ENCODE assay signal across 8 cellular contexts in the genomic region with DNA sequence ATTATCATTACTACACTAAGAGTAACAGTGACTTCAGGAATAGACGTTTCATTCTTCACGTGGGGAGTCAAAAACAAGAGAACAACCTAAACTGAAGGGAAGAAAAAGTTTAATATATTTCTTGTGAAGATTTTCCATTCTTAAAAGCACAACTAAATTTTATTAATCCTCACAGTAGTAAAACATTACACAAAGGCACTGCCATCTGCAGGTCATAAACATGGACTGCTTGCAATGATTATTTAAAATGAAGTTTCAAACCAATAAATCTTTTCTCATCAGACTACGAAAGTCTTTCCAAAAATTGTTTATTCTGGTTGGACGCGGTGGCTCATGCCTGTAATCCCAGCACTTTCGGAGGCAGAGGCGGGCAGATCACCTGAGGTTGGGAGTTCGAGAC. TPM values are rescaled to one million over a fixed set of nuclear protein-coding genes. Genes with fewer than 3 reads are reported as not detected.
DNase-seq lines count a peak whose midpoint lies in the region; ATAC-seq, FAIRE-seq and TF ChIP-seq lines count a peak whose summit lies in the region.

No MANE protein-coding gene starts in this region.

- H3K27me3 ChIP-seq in neural cell (ENCODE audit: insufficient read depth, low read depth, low read length): no peaks in the 10 kb centered on the region
- H3K27me3 ChIP-seq in thyroid gland: no peaks in the 10 kb centered on the region

- 72 to 76% methylated on average over 8 of the region's 8 CpGs for WGBS in thyroid gland, 2 donors

- peaks cover 73% of the 10 kb centered on the region for H3K79me2 ChIP-seq in neural cell (replicated peaks; ENCODE audit: insufficient read depth, low read length)

- no peaks in the 10 kb centered on the region for H3F3A ChIP-seq in neural cell (ENCODE audit: insufficient read depth, low read length, poor library complexity, severe bottlenecking)

- no peaks in the 10 kb centered on the region for H3K36me3 ChIP-seq in neural cell (ENCODE audit: insufficient read depth, low read length)
- H3K36me3 ChIP-seq in thyroid gland: no peaks in the 10 kb centered on the region

- peaks cover 31% of the 10 kb centered on the region for H4K20me1 ChIP-seq in neural cell (ENCODE audit: insufficient read depth)

- H3K27me3 Mint-ChIP-seq in stimulated activated memory B cell treated with anti-CD40 and anti-IgM and Interleukin-4, amounts not matched to agents 10 μg/mL and 1 μg/mL and 100 μg/mL, for 72 hours: no peaks in the 10 kb centered on the region

- FAIRE-seq in D721Med (lab: Jason Lieb, UNC): no peak

- peak; percentile 65 for TF ChIP-seq RAD21 in neural cell (conservative IDR thresholded peaks at IDR 0.05)

- ATAC-seq in stimulated activated memory B cell treated with anti-CD40 and anti-IgM and Interleukin-4, amounts not matched to agents 10 μg/mL and 1 μg/mL and 100 μg/mL, for 72 hours: no peak
- no peak for ATAC-seq in GM18517 (IDR thresholded peaks at IDR 0.05; ENCODE audit: unreplicated experiment)

- in situ Hi-C loops in T47D (cut with HindIII; ENCODE audit: low pct_unique_long_range_greater_than_20kb, low sequenced_read_pairs): no loop called here

- peaks cover 54 to 64% of the 10 kb centered on the region in 2 donors for H3K4me1 ChIP-seq in thyroid gland

- no peaks in the 10 kb centered on the region for H3K36me3 Mint-ChIP-seq in stimulated activated memory B cell treated with anti-CD40 and anti-IgM and Interleukin-4, amounts not matched to agents 10 μg/mL and 1 μg/mL and 100 μg/mL, for 72 hours

- H3K27ac Mint-ChIP-seq in stimulated activated memory B cell treated with anti-CD40 and anti-IgM and Interleukin-4, amounts not matched to agents 10 μg/mL and 1 μg/mL and 100 μg/mL, for 72 hours: no peak overlapping the region

- peaks cover 65% of the 10 kb centered on the region for H3K4me1 Mint-ChIP-seq in stimulated activated memory B cell treated with anti-CD40 and anti-IgM and Interleukin-4, amounts not matched to agents 10 μg/mL and 1 μg/mL and 100 μg/mL, for 72 hours

- H3K27ac ChIP-seq in neural cell (ENCODE audit: low read length) (no peak overlapping the region), thyroid gland (no peak overlapping the region)

- no peak for TF ChIP-seq EP300 in neural cell (conservative IDR thresholded peaks at IDR 0.05; ENCODE audit: poor library complexity, severe bottlenecking)

- intact Hi-C loops in thyroid gland (cut with DNase I): no loop called here

- no peak overlapping the region for H3K4me3 Mint-ChIP-seq in stimulated activated memory B cell treated with anti-CD40 and anti-IgM and Interleukin-4, amounts not matched to agents 10 μg/mL and 1 μg/mL and 100 μg/mL, for 72 hours

- TF ChIP-seq CTCF in D721Med (IDR thresholded peaks at IDR 0.05; ENCODE audit: insufficient read depth, missing control alignments): peak; percentile 51
- TF ChIP-seq CTCF in neural cell (IDR thresholded peaks at IDR 0.05; ENCODE audit: poor library complexity, severe bottlenecking): peak; percentile 69
- TF ChIP-seq CTCF in thyroid gland (IDR thresholded peaks at IDR 0.05): peak in 2 of 6 experiments; percentile 5 to 41

- no peak overlapping the region for H3K9ac ChIP-seq in neural cell (ENCODE audit: low read length)

- peak overlapping the region; percentile 10 for H3K4me2 ChIP-seq in neural cell (ENCODE audit: low read length)

- DNase-seq in D721Med (ENCODE audit: insufficient read length, low spot score): no peak
- peak; percentile 24 for DNase-seq in M059J (ENCODE audit: low read depth)
- DNase-seq in T47D (ENCODE audit: low read depth in 1 of 2, low spot score in 1 of 2): peak; percentile 26 to 39
- DNase-seq in thyroid gland: no peak
- DNase-seq in NCI-H187 (lab: John Stamatoyannopoulos, UW): no peak

- H3K9me2 ChIP-seq in neural cell (ENCODE audit: insufficient read depth, low read length): no peaks in the 10 kb centered on the region

- no peaks in the 10 kb centered on the region for H3K9me3 Mint-ChIP-seq in stimulated activated memory B cell treated with anti-CD40 and anti-IgM and Interleukin-4, amounts not matched to agents 10 μg/mL and 1 μg/mL and 100 μg/mL, for 72 hours

- H3K4me3 ChIP-seq in neural cell (ENCODE audit: low read length) (peak overlapping the region; percentile 98), thyroid gland (replicated peaks in 1 of 3) (no peak overlapping the region)

- H2AFZ ChIP-seq in neural cell (ENCODE audit: low read depth, low read length): no peak overlapping the region

- no peaks in the 10 kb centered on the region for H3K9me3 ChIP-seq in neural cell (ENCODE audit: low read length)
- H3K9me3 ChIP-seq in thyroid gland: no peaks in the 10 kb centered on the region

- TF ChIP-seq POLR2A in thyroid gland (IDR thresholded peaks at IDR 0.05): no peak

TF ChIP-seq in neural cell, 6 proteins besides CTCF, POLR2A, EP300 and RAD21:
- TF ChIP-seq SMC3 (conservative IDR thresholded peaks at IDR 0.05; ENCODE audit: poor library complexity) (peak; percentile 74), POLR2AphosphoS5 (IDR thresholded peaks at IDR 0.05) (no peak), TAF1 (IDR thresholded peaks at IDR 0.05; ENCODE audit: low read depth) (no peak), MXI1 (conservative IDR thresholded peaks at IDR 0.05; ENCODE audit: poor library complexity, severe bottlenecking) (no peak), EZH2 (IDR thresholded peaks at IDR 0.05; ENCODE audit: borderline replicate concordance, insufficient read depth, low read length, poor library complexity, severe bottlenecking) (no peak)

RNA-seq across cellular contexts. Expression of gene NCOA5, which starts 2.6 kb away (rescaled TPM):
- 20.0 and 24.0 TPM in 2 replicates for total RNA-seq in M059J (2014; rRNA removed; shearing (Covaris generic))
- 23.0 and 29.9 TPM in 2 replicates for polyA plus RNA-seq in neural cell
- polyA minus RNA-seq in neural cell: 41.3 and 41.4 TPM in 2 replicates
- total RNA-seq in thyroid gland: 10 to 100 TPM; 31.4 to 46.1 (median 37.4) TPM

RNA-seq across cellular contexts. Expression of gene CD40, which starts 31.0 kb away (rescaled TPM):
- not detected in 2 replicates for total RNA-seq in M059J (2014; rRNA removed; shearing (Covaris generic))
- polyA plus RNA-seq in neural cell: not detected in 2 replicates
- not detected in 2 replicates for polyA minus RNA-seq in neural cell
- total RNA-seq in thyroid gland: 10 to 100 TPM; 13.0 to 15.9 (median 15.0) TPM

RNA-seq across cellular contexts. Expression of gene SLC12A5, which starts 58.1 kb away (rescaled TPM):
- 0.37 and 1.8 TPM in 2 replicates for total RNA-seq in M059J (2014; rRNA removed; shearing (Covaris generic))
- 53.1 and 74.4 TPM in 2 replicates for polyA plus RNA-seq in neural cell
- 68.2 and 69.4 TPM in 2 replicates for polyA minus RNA-seq in neural cell
- total RNA-seq in thyroid gland: 1 to 10 TPM in 1 of 4 donors, not detected in 3; 1.6 TPM

Comparison
In these comparisons a context has a peak if more than half of its experiments do, and no peak if none do; other contexts are left out.
1. DNase-seq: peak in M059J (single experiment) and T47D (2 of 2); none in D721Med (single experiment), thyroid gland (0 of 2) and NCI-H187 (0 of 2).
2. RNA of gene CD40, which starts 31.0 kb away (total RNA-seq): 13.0 to 15.9 TPM in thyroid gland; not detected in M059J; every median in the first group is over 10 times any median in the second.